In the genomic region with DNA sequence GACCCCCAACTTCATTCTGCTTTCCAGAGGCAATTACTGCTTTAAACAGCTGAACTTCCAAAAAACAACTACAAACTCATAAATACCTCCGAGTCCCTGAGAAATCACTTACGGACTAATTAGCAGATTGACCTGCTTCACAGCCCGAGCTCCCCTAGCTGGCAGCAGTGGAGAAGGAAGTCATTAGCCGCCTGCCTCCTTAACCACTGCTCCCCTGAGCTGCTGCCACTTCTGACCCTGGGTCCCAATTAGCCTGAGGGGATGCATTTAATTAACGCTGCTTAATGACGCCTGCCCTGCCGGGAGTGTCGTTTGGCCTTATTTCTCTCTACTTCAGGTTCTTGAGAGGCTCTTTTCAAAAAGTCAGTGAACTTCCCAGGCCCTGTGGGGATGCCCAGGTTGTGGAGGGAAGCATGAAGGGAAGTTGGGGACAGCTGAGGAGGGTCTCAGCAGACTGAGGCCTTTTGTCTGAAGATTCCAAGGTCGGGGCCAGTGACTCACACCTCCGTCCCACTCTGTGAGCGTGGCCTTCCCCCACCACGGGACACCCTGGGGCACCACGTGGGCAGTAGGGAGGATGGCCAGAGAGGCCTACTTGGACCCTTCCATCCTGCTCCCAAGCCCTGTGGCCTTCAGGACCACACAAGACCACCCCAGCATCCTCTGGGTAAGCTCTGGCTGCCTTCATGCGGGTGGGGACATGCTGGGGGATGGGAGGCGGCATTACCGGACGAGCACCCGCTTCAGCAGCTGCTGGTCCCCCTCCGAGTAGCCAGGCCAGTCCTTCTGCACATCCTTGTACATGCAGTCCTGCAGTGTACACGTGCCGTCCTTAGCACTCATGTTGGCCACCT, we compare ENCODE assay signal across 22 cellular contexts. TPM values are rescaled to one million over a fixed set of nuclear protein-coding genes. Genes with fewer than 3 reads are reported as not detected.
DNase-seq lines count a peak whose midpoint lies in the region; ATAC-seq, FAIRE-seq and TF ChIP-seq lines count a peak whose summit lies in the region.
"Had no signal": no experiment of that assay in that cellular context is flagged by ENCODE, and none has a peak within 500 bp of the region (broad histone marks: within the 10 kb centered on the region; RNA-seq: fewer than 3 reads in every experiment).

No MANE protein-coding gene starts in this region.

- ATAC-seq in stimulated activated naive B cell treated with anti-CD40 and anti-IgM and Interleukin-4, amounts not matched to agents 10 μg/mL and 1 μg/mL and 100 μg/mL, for 72 hours (replicated peaks), result no peak
- ATAC-seq in GM18519 (IDR thresholded peaks at IDR 0.05; ENCODE audit: low FRiP score, unreplicated experiment), result no peak
- ATAC-seq: CD8-positive, alpha-beta T cell; esophagus mucosa; GM23338; left lobe of liver; PC-3 had no signal

- no peaks in the 10 kb centered on the region for H3K27me3 ChIP-seq in mesenchymal stem cell (ENCODE audit: control insufficient read depth in 1 of 2, insufficient read depth in 1 of 2, low read length in 2 of 2)
- H3K27me3 ChIP-seq: testis had no signal

- H2BK15ac ChIP-seq in mesenchymal stem cell (ENCODE audit: low read depth, poor library complexity, severe bottlenecking), result no peak overlapping the region

- POLR2A ChIA-PET in RWPE1 (lab: Yijun Ruan, JAX; ENCODE audit: low non-redundant PET), result interaction anchor here (0.6 kb wide), 1 partner anchor 99 kb away, joined by 3 read pairs; no protein-coding TSS in a partner anchor

- H3K9ac ChIP-seq in mesenchymal stem cell (ENCODE audit: low read length), result peak overlapping the region; percentile 39

- TF ChIP-seq CTCF in HFFc6 (IDR thresholded peaks at IDR 0.05) (no peak), RWPE1 (conservative IDR thresholded peaks at IDR 0.05; ENCODE audit: low read depth) (no peak)

- peaks cover 60 to 62% of the 10 kb centered on the region in 2 experiments for H3K36me3 ChIP-seq in mesenchymal stem cell (ENCODE audit: control insufficient read depth in 1 of 2, insufficient read depth in 2 of 2, low read depth in 1 of 2, low read length in 2 of 2)

- no peak overlapping the region for H3K4me2 ChIP-seq in mesenchymal stem cell (ENCODE audit: low read length, poor library complexity, severe bottlenecking)
- H3K4me2 ChIP-seq: GM23338 had no signal

- FAIRE-seq in frontal cortex (lab: Jason Lieb, UNC), result no peak
- FAIRE-seq: GM12892 had no signal

- H3K9me3 ChIP-seq in mesenchymal stem cell (ENCODE audit: control insufficient read depth, low read length), result no peaks in the 10 kb centered on the region
- H3K9me3 ChIP-seq: testis had no signal

- no peak overlapping the region for H3K4me3 ChIP-seq in mesenchymal stem cell (ENCODE audit: insufficient read depth in 1 of 2, low read depth in 1 of 2, low read length in 2 of 2)
- H3K4me3 ChIP-seq: GM23338, testis had no signal

- no peak overlapping the region for H2AFZ ChIP-seq in mesenchymal stem cell (ENCODE audit: low read depth, low read length)
- H2AFZ ChIP-seq: GM23338 had no signal

- DNase-seq in HFFc6 (no peak), RWPE1 (ENCODE audit: low spot score) (no peak), mesenchymal stem cell (no peak), 8988T (no peak), frontal cortex (ENCODE audit: low spot score in 2 of 2) (no peak)
- no peak for DNase-seq in stimulated activated naive B cell treated with anti-CD40 and anti-IgM and Interleukin-4, amounts not matched to agents 10 μg/mL and 1 μg/mL and 100 μg/mL, for 72 hours
- DNase-seq: activated CD4-positive, alpha-beta T cell treated with anti-CD3 and anti-CD28 coated beads, Interleukin-2, amount 50 U/mL, for 4 hours; activated gamma-delta T cell treated with Interleukin-2 at 50 U/mL for 16 hours; CD8-positive, alpha-beta T cell; DMS79; effector CD8-positive, alpha-beta T cell; MM.1S; NCI-H1694 treated with DMSO at 0.1 percent for 48 hours; PC-3; stimulated activated CD4-positive, alpha-beta T cell treated with anti-CD3 and anti-CD28 coated beads, Interleukin-12 subunit alpha, Interleukin-12 subunit beta, amount 100 ng/mL, for 4 hours had no signal

- peak overlapping the region; percentile 93 for H3K27ac ChIP-seq in RWPE1
- H3K27ac ChIP-seq in mesenchymal stem cell (ENCODE audit: low read length, poor library complexity, severe bottlenecking), result no peak overlapping the region
- H3K27ac ChIP-seq: testis, VCaP had no signal

- no peak overlapping the region for H2BK5ac ChIP-seq in mesenchymal stem cell (ENCODE audit: low read depth, low read length, poor library complexity, severe bottlenecking)

- H3K27ac Mint-ChIP-seq in HFFc6, result peak overlapping the region; percentile 36; the same call in 1 of the 2 replicates
- H3K27ac Mint-ChIP-seq in stimulated activated naive B cell treated with anti-CD40 and anti-IgM and Interleukin-4, amounts not matched to agents 10 μg/mL and 1 μg/mL and 100 μg/mL, for 72 hours, result peak overlapping the region; percentile 65
- H3K27ac Mint-ChIP-seq: CD8-positive, alpha-beta T cell; GM23338 had no signal

- H3K79me1 ChIP-seq in mesenchymal stem cell (replicated peaks; ENCODE audit: low read length, poor library complexity, severe bottlenecking), result peaks cover 28% of the 10 kb centered on the region

- H2AK5ac ChIP-seq in mesenchymal stem cell (ENCODE audit: low read length, severe bottlenecking), result no peak overlapping the region

- CTCF ChIA-PET in RWPE1 (lab: Yijun Ruan, JAX), result interaction anchor here (0.6 to 1.2 kb wide), 3 partner anchors 12 to 1545 kb away, joined by 3 to 5 read pairs (median 3); no protein-coding TSS in a partner anchor

- peaks cover 40% of the 10 kb centered on the region for H3K4me1 Mint-ChIP-seq in HFFc6 (ENCODE audit: low read depth)
- peaks cover 8 to 11% of the 10 kb centered on the region in 2 donors for H3K4me1 Mint-ChIP-seq in stimulated activated naive B cell treated with anti-CD40 and anti-IgM and Interleukin-4, amounts not matched to agents 10 μg/mL and 1 μg/mL and 100 μg/mL, for 72 hours

- H3K9me3 Mint-ChIP-seq in HFFc6, result peaks cover 5% of the 10 kb centered on the region; the same call in 1 of the 2 replicates
- no peaks in the 10 kb centered on the region for H3K9me3 Mint-ChIP-seq in stimulated activated naive B cell treated with anti-CD40 and anti-IgM and Interleukin-4, amounts not matched to agents 10 μg/mL and 1 μg/mL and 100 μg/mL, for 72 hours
- H3K9me3 Mint-ChIP-seq: CD8-positive, alpha-beta T cell; GM23338 had no signal

- peak overlapping the region in 1 of 2 experiments; percentile 9 for H3K14ac ChIP-seq in mesenchymal stem cell (ENCODE audit: low read length in 2 of 2)

- peak overlapping the region; percentile 18 to 38 for H3K18ac ChIP-seq in mesenchymal stem cell (ENCODE audit: low read depth in 1 of 2, low read length in 2 of 2)

- H4K8ac ChIP-seq in mesenchymal stem cell (ENCODE audit: low read length), result peak overlapping the region; percentile 33

- H2BK120ac ChIP-seq in mesenchymal stem cell (ENCODE audit: low read depth, low read length), result no peak overlapping the region

- H3K23ac ChIP-seq in mesenchymal stem cell (ENCODE audit: low read length in 2 of 2), result no peak overlapping the region

- peak overlapping the region in 1 of 2 experiments; percentile 46 for H3K4ac ChIP-seq in mesenchymal stem cell (ENCODE audit: low read depth in 1 of 2, low read length in 2 of 2)

- H2BK12ac ChIP-seq in mesenchymal stem cell (ENCODE audit: low read length in 2 of 2), result peak overlapping the region in 1 of 2 experiments; percentile 65

- H3K36me3 Mint-ChIP-seq in HFFc6 (ENCODE audit: low read depth), result peaks cover 31% of the 10 kb centered on the region
- H3K36me3 Mint-ChIP-seq in stimulated activated naive B cell treated with anti-CD40 and anti-IgM and Interleukin-4, amounts not matched to agents 10 μg/mL and 1 μg/mL and 100 μg/mL, for 72 hours, result peaks cover 40 to 61% of the 10 kb centered on the region in 2 donors

- H3K27me3 Mint-ChIP-seq in HFFc6 (ENCODE audit: insufficient read depth), result peaks cover 8% of the 10 kb centered on the region
- H3K27me3 Mint-ChIP-seq in stimulated activated naive B cell treated with anti-CD40 and anti-IgM and Interleukin-4, amounts not matched to agents 10 μg/mL and 1 μg/mL and 100 μg/mL, for 72 hours, result no peaks in the 10 kb centered on the region

- peaks cover 43% of the 10 kb centered on the region for H3K4me1 ChIP-seq in mesenchymal stem cell (ENCODE audit: control insufficient read depth, insufficient read depth, low read depth, low read length)

- no peak overlapping the region for H3K4me3 Mint-ChIP-seq in HFFc6
- peak overlapping the region in 1 of 2 donors; percentile 19 for H3K4me3 Mint-ChIP-seq in stimulated activated naive B cell treated with anti-CD40 and anti-IgM and Interleukin-4, amounts not matched to agents 10 μg/mL and 1 μg/mL and 100 μg/mL, for 72 hours
- H3K4me3 Mint-ChIP-seq: CD8-positive, alpha-beta T cell; GM23338 had no signal

- peak overlapping the region; percentile 52 for H4K91ac ChIP-seq in mesenchymal stem cell (ENCODE audit: low read length)

- WGBS in mesenchymal stem cell, result 66% methylated on average over 21 of the region's 21 CpGs

RNA-seq across cellular contexts. Expression of gene ISYNA1, which starts 19.8 kb away (rescaled TPM):
- total RNA-seq in HFFc6 (2021; fragmentation: NEBNext Ultra II Directional; extraction: Animal tissue kit (Norgen Biotek cat#: 25700)), result 1 to 10 TPM; 2.3 to 3.7 (median 3.2) TPM
- 83.2 TPM for polyA plus RNA-seq in mesenchymal stem cell (2013, experiment 1 of 2)
- 85.1 TPM for polyA plus RNA-seq in mesenchymal stem cell (2013, experiment 2 of 2)
- 62.8 TPM for total RNA-seq in frontal cortex

RNA-seq across cellular contexts. Expression of gene SSBP4, which starts 38.5 kb away (rescaled TPM):
- 10 to 100 TPM; 76.4 to 84.3 (median 80.4) TPM for total RNA-seq in HFFc6 (2021; fragmentation: NEBNext Ultra II Directional; extraction: Animal tissue kit (Norgen Biotek cat#: 25700))
- 88.5 TPM for polyA plus RNA-seq in mesenchymal stem cell (2013, experiment 1 of 2)
- polyA plus RNA-seq in mesenchymal stem cell (2013, experiment 2 of 2), result 97.4 TPM
- total RNA-seq in frontal cortex, result 69.3 TPM

Comparison
In these comparisons a context has a peak if more than half of its experiments do, and no peak if none do; other contexts are left out.
1. RNA of gene ISYNA1, which starts 19.8 kb away (total RNA-seq): 62.8 TPM in frontal cortex (single experiment); 2.3 to 3.7 TPM in HFFc6; every median in the first group is over 10 times any median in the second.